In genomic region chr7:32490127-32490796, GRCh38 we compare ENCODE assay signal across 1 cellular context.
TF ChIP-seq lines count a peak whose summit lies in the region.

TSS of gene LSM5 (minus strand) at chr7:32490380. CDS start at chr7:32490365, 15 bp downstream.

TF ChIP-seq in HepG2, 621 proteins besides CTCF, POLR2A, EP300 and RAD21 (continued from another document and continues in another):
- TF ChIP-seq ZNF710 (CRISPR knock-in tag; IDR thresholded peaks at IDR 0.05; ENCODE audit: borderline replicate concordance): peak; percentile 77; the same call in 1 of the 2 replicates
- TF ChIP-seq SP5 (CRISPR knock-in tag; IDR thresholded peaks at IDR 0.05; ENCODE audit: borderline replicate concordance, low read depth): peak; percentile 35; the same call in 1 of the 2 replicates
- TF ChIP-seq MTERF4 (CRISPR knock-in tag; IDR thresholded peaks at IDR 0.05): no peak
- peak; percentile 84 for TF ChIP-seq ZBTB49 (CRISPR knock-in tag; IDR thresholded peaks at IDR 0.05; ENCODE audit: borderline replicate concordance)
- TF ChIP-seq KDM1A (CRISPR knock-in tag; IDR thresholded peaks at IDR 0.05): 0 out of 2 replicates have a peak, but pooled peaks have one; percentile 9
- TF ChIP-seq LCORL (IDR thresholded peaks at IDR 0.05): no peak; the same call in none of the 2 replicates
- TF ChIP-seq LCORL (CRISPR knock-in tag; IDR thresholded peaks at IDR 0.05): 0 out of 2 replicates have a peak, but pooled peaks have one; percentile 48
- TF ChIP-seq RFXANK (CRISPR knock-in tag; IDR thresholded peaks at IDR 0.05): 0 out of 2 replicates have a peak, but pooled peaks have one; percentile 75
- TF ChIP-seq ZSCAN25 (CRISPR knock-in tag; IDR thresholded peaks at IDR 0.05): peak; percentile 34; the same call in 1 of the 2 replicates
- no peak for TF ChIP-seq NFIB (CRISPR knock-in tag; IDR thresholded peaks at IDR 0.05; ENCODE audit: borderline replicate concordance)
- peak; percentile 99 for TF ChIP-seq ARID4A (CRISPR knock-in tag; IDR thresholded peaks at IDR 0.05; ENCODE audit: borderline replicate concordance)
- TF ChIP-seq ZNF337 (CRISPR knock-in tag; IDR thresholded peaks at IDR 0.05; ENCODE audit: borderline replicate concordance, low read depth): no peak
- no peak; the same call in 1 of the 2 replicates for TF ChIP-seq MED13 (CRISPR knock-in tag; IDR thresholded peaks at IDR 0.05)
- TF ChIP-seq ZNF660 (CRISPR knock-in tag; IDR thresholded peaks at IDR 0.05; ENCODE audit: borderline replicate concordance, low read depth): no peak
- no peak for TF ChIP-seq SMYD3 (CRISPR knock-in tag; IDR thresholded peaks at IDR 0.05)
- no peak for TF ChIP-seq GPBP1L1 (CRISPR knock-in tag; IDR thresholded peaks at IDR 0.05)
- peak; percentile 91 for TF ChIP-seq HNF1B (CRISPR knock-in tag; IDR thresholded peaks at IDR 0.05)
- no peak for TF ChIP-seq ZNF672 (CRISPR knock-in tag; IDR thresholded peaks at IDR 0.05)
- TF ChIP-seq TERF1 (CRISPR knock-in tag; IDR thresholded peaks at IDR 0.05): no peak
- no peak for TF ChIP-seq ZMAT5 (CRISPR knock-in tag; IDR thresholded peaks at IDR 0.05; ENCODE audit: borderline replicate concordance, low read depth)
- TF ChIP-seq ZBTB42 (CRISPR knock-in tag; IDR thresholded peaks at IDR 0.05): peak; percentile 72
- TF ChIP-seq REXO4 (CRISPR knock-in tag; IDR thresholded peaks at IDR 0.05; ENCODE audit: borderline replicate concordance): no peak
- TF ChIP-seq TSC22D2 (CRISPR knock-in tag; IDR thresholded peaks at IDR 0.05; ENCODE audit: borderline replicate concordance): peak; percentile 83; the same call in 1 of the 2 replicates
- no peak for TF ChIP-seq ZNF543 (CRISPR knock-in tag; IDR thresholded peaks at IDR 0.05)
- no peak for TF ChIP-seq GTF3A (CRISPR knock-in tag; conservative IDR thresholded peaks at IDR 0.05)
- peak; percentile 78; the same call in 1 of the 2 replicates for TF ChIP-seq THAP8 (CRISPR knock-in tag; IDR thresholded peaks at IDR 0.05; ENCODE audit: borderline replicate concordance)
- TF ChIP-seq RFXAP (CRISPR knock-in tag; IDR thresholded peaks at IDR 0.05; ENCODE audit: borderline replicate concordance): peak; percentile 81; the same call in 1 of the 2 replicates
- peak; percentile 63 for TF ChIP-seq BCL3 (CRISPR knock-in tag; IDR thresholded peaks at IDR 0.05)
- peak; percentile 77; the same call in 1 of the 2 replicates for TF ChIP-seq LBX2 (CRISPR knock-in tag; IDR thresholded peaks at IDR 0.05; ENCODE audit: borderline replicate concordance)
- peak; percentile 73; the same call in 1 of the 2 replicates for TF ChIP-seq ZNF572 (CRISPR knock-in tag; IDR thresholded peaks at IDR 0.05)
- peak; percentile 91; the same call in 1 of the 2 replicates for TF ChIP-seq FOXK1 (CRISPR knock-in tag; IDR thresholded peaks at IDR 0.05; ENCODE audit: borderline replicate concordance, low read depth)
- peak; percentile 87 for TF ChIP-seq ZGPAT (CRISPR knock-in tag; IDR thresholded peaks at IDR 0.05)
- peak; percentile 88 for TF ChIP-seq PITX1 (CRISPR knock-in tag; IDR thresholded peaks at IDR 0.05)
- TF ChIP-seq ZNF101 (CRISPR knock-in tag; IDR thresholded peaks at IDR 0.05; ENCODE audit: borderline replicate concordance, low read depth): no peak
- peak; percentile 91; the same call in 1 of the 2 replicates for TF ChIP-seq CBX5 (CRISPR knock-in tag; IDR thresholded peaks at IDR 0.05; ENCODE audit: borderline replicate concordance)
- peak; percentile 95 for TF ChIP-seq ZNF792 (CRISPR knock-in tag; IDR thresholded peaks at IDR 0.05)
- peak; percentile 66; the same call in 1 of the 2 replicates for TF ChIP-seq HCFC1 (IDR thresholded peaks at IDR 0.05; ENCODE audit: low read depth, low read length)
- no peak; the same call in 1 of the 2 replicates for TF ChIP-seq IRX3 (CRISPR knock-in tag; IDR thresholded peaks at IDR 0.05; ENCODE audit: borderline replicate concordance, low read depth)
- peak; percentile 85; the same call in 1 of the 2 replicates for TF ChIP-seq HOXA5 (CRISPR knock-in tag; IDR thresholded peaks at IDR 0.05)
